In the genomic region with DNA sequence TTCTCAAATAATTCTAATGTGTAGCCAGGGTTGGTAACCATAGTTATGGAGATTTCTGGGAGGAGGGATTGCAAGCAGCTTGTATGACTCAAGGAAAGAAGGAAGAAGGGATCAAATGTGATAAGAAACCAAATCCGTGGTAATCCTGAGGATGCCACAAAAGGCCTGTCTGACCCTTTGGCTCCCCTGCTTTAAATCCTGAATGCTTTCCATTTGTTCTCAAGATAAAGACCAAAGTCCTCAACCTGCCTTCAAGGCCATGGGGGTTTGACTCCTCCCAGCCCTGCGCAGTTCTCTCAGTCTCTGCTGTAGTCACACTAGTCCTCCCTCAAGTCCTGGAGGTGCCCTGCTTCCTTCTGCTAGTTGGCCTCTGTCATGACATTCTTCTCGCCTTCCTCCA, we compare ENCODE assay signal across 21 cellular contexts.
"Had no signal": no experiment of that assay in that cellular context is flagged by ENCODE, and none has a peak within 500 bp of the region (broad histone marks: within the 10 kb centered on the region; RNA-seq: fewer than 3 reads in every experiment).

No MANE protein-coding gene starts in this region.

- H3K9me3 ChIP-seq: breast epithelium, left lung, neutrophil, right lobe of liver, spleen, thoracic aorta, upper lobe of right lung had no signal

- H3K9ac ChIP-seq: parathyroid adenoma had no signal

- DNase-seq: activated CD4-positive, alpha-beta memory T cell treated with anti-CD3 and anti-CD28 coated beads, Interleukin-2, amount 10 ng/mL, durations not matched to agents 7 days and 5 days; activated CD4-positive, alpha-beta T cell treated with anti-CD3 and anti-CD28 coated beads for 48 hours; activated CD4-positive, CD25-positive, alpha-beta regulatory T cell; activated CD8-positive, alpha-beta memory T cell treated with anti-CD3 and anti-CD28 coated beads, Interleukin-2, amount 10 ng/mL, durations not matched to agents 7 days and 5 days; activated naive CD4-positive, alpha-beta T cell treated with anti-CD3 and anti-CD28 coated beads, Interleukin-2, amount 50 U/mL, for 16 hours; cortex of kidney; effector CD8-positive, alpha-beta T cell; foreskin keratinocyte; glutamatergic neuron; kidney; left lung; naive B cell; right lobe of liver; spleen; stimulated activated CD4-positive, alpha-beta T cell treated with anti-CD3 and anti-CD28 coated beads, Interleukin-4, amount 100 ng/mL, for 4 hours; upper lobe of right lung had no signal

- H3K27me3 ChIP-seq: breast epithelium, foreskin keratinocyte, left lung, neutrophil, right lobe of liver, upper lobe of right lung had no signal

- ATAC-seq: activated CD8-positive, alpha-beta memory T cell treated with anti-CD3 and anti-CD28 coated beads, Interleukin-2, amount 10 ng/mL, durations not matched to agents 7 days and 5 days; foreskin keratinocyte; left lung; right lobe of liver; stimulated activated memory B cell treated with anti-CD40 and anti-IgM and Interleukin-4, amounts not matched to agents 10 μg/mL and 1 μg/mL and 100 μg/mL, for 72 hours; upper lobe of right lung had no signal

- H3K27me3 Mint-ChIP-seq: activated CD4-positive, alpha-beta memory T cell treated with anti-CD3 and anti-CD28 coated beads, Interleukin-2, amount 10 ng/mL, durations not matched to agents 7 days and 5 days; activated CD8-positive, alpha-beta memory T cell treated with anti-CD3 and anti-CD28 coated beads, Interleukin-2, amount 10 ng/mL, durations not matched to agents 7 days and 5 days; stimulated activated memory B cell treated with anti-CD40 and anti-IgM and Interleukin-4, amounts not matched to agents 10 μg/mL and 1 μg/mL and 100 μg/mL, for 72 hours had no signal

- H3K4me1 Mint-ChIP-seq: stimulated activated memory B cell treated with anti-CD40 and anti-IgM and Interleukin-4, amounts not matched to agents 10 μg/mL and 1 μg/mL and 100 μg/mL, for 72 hours had no signal

- H3K9me3 Mint-ChIP-seq: activated CD4-positive, alpha-beta memory T cell treated with anti-CD3 and anti-CD28 coated beads, Interleukin-2, amount 10 ng/mL, durations not matched to agents 7 days and 5 days; naive B cell; stimulated activated memory B cell treated with anti-CD40 and anti-IgM and Interleukin-4, amounts not matched to agents 10 μg/mL and 1 μg/mL and 100 μg/mL, for 72 hours had no signal

- H3K27ac Mint-ChIP-seq: activated CD4-positive, alpha-beta memory T cell treated with anti-CD3 and anti-CD28 coated beads, Interleukin-2, amount 10 ng/mL, durations not matched to agents 7 days and 5 days; activated CD8-positive, alpha-beta memory T cell treated with anti-CD3 and anti-CD28 coated beads, Interleukin-2, amount 10 ng/mL, durations not matched to agents 7 days and 5 days; naive B cell; stimulated activated memory B cell treated with anti-CD40 and anti-IgM and Interleukin-4, amounts not matched to agents 10 μg/mL and 1 μg/mL and 100 μg/mL, for 72 hours had no signal

- H3K4me1 ChIP-seq: left lung, parathyroid adenoma, right lobe of liver, spleen, upper lobe of right lung had no signal

- H3K36me3 Mint-ChIP-seq: activated CD8-positive, alpha-beta memory T cell treated with anti-CD3 and anti-CD28 coated beads, Interleukin-2, amount 10 ng/mL, durations not matched to agents 7 days and 5 days; naive B cell; stimulated activated memory B cell treated with anti-CD40 and anti-IgM and Interleukin-4, amounts not matched to agents 10 μg/mL and 1 μg/mL and 100 μg/mL, for 72 hours had no signal

- H3K4me3 ChIP-seq: breast epithelium, left lung, right lobe of liver, spleen, thoracic aorta, upper lobe of right lung had no signal

- H3K4me3 Mint-ChIP-seq: activated CD4-positive, alpha-beta memory T cell treated with anti-CD3 and anti-CD28 coated beads, Interleukin-2, amount 10 ng/mL, durations not matched to agents 7 days and 5 days; activated CD8-positive, alpha-beta memory T cell treated with anti-CD3 and anti-CD28 coated beads, Interleukin-2, amount 10 ng/mL, durations not matched to agents 7 days and 5 days; stimulated activated memory B cell treated with anti-CD40 and anti-IgM and Interleukin-4, amounts not matched to agents 10 μg/mL and 1 μg/mL and 100 μg/mL, for 72 hours had no signal

- H3K27ac ChIP-seq: breast epithelium, foreskin keratinocyte, left lung, neutrophil, parathyroid adenoma, right lobe of liver, spleen, thoracic aorta, upper lobe of right lung had no signal

- H3K36me3 ChIP-seq: breast epithelium, left lung, neutrophil, right lobe of liver, spleen, thoracic aorta, upper lobe of right lung had no signal
